Comparison of ENCODE assay signal across 20 cellular contexts in the genomic region with DNA sequence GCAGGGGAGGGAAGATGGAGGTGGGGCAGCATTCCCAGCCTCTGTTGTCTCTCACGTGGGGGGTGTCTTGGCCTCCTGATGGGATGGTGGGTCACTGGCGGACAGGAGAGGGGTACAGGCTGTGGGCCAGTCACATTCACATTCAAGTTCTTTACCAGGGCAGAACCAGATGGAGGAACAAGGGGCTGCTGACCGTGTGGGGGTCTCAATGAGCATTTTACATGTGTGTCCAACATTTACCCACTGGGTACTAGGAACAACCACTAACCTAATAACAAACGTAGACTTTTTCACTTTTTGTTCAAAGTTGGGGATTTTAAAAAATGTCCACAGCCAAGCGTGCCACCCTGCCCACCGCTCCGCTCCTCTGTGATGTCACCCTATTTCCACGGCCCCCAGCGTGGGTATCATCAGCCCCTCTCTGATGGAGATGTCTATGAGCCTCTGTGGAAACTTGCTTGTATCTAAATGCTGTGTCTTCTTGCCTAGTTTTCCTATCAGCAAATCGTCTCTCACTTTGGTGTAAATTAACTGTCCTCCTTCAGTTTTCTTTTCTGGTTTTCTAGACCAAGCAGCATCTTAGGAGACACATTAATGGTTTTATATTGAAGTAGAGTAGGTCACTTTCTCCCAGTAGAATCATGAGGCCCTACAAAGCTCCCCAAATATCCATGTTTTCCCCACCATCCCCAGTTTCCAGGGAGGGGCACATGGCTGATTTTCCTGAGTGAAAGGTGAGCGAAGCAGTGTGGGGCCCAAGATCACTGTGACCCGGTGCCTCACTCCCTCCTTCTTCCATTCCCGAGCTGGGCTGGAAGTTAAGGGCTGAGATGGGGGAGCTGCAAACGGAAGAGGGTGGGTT.
DNase-seq lines count a peak whose midpoint lies in the region; ATAC-seq and TF ChIP-seq lines count a peak whose summit lies in the region.
"Had no signal": no experiment of that assay in that cellular context is flagged by ENCODE, and none has a peak within 500 bp of the region (broad histone marks: within the 10 kb centered on the region; RNA-seq: fewer than 3 reads in every experiment).

No MANE protein-coding gene starts in this region.

- H3K4me1 ChIP-seq in vagina, result no peaks in the 10 kb centered on the region

- no peaks in the 10 kb centered on the region for H3K27me3 ChIP-seq in vagina

- intact Hi-C loops in left ventricle myocardium superior (cut with micrococcal nuclease), result no loop called here
- intact Hi-C loops in left cardiac atrium (cut with DNase I), result no loop called here
- intact Hi-C loops in vagina (cut with DNase I), result no loop called here
- intact Hi-C loops in CD14-positive monocyte (cut with micrococcal nuclease), result no loop called here

- no peak for TF ChIP-seq POLR2A in vagina (IDR thresholded peaks at IDR 0.05)

- no peak overlapping the region for H3K4me3 ChIP-seq in coronary artery
- H3K4me3 ChIP-seq in vagina, result no peak overlapping the region
- H3K4me3 ChIP-seq: GM23248 had no signal

- TF ChIP-seq CTCF in coronary artery (IDR thresholded peaks at IDR 0.05) (no peak), osteocyte (IDR thresholded peaks at IDR 0.05) (no peak), vagina (IDR thresholded peaks at IDR 0.05) (no peak), CD14-positive monocyte (IDR thresholded peaks at IDR 0.05) (no peak)

- H3K9me3 ChIP-seq in vagina, result no peaks in the 10 kb centered on the region

- H3K27ac ChIP-seq in coronary artery (no peak overlapping the region), vagina (no peak overlapping the region)
- H3K27ac ChIP-seq: GM23248 had no signal

- DNase-seq in left ventricle myocardium superior, result peak; percentile 10
- DNase-seq in left cardiac atrium, result no peak
- DNase-seq in coronary artery (ENCODE audit: low spot score), result peak; percentile 29
- DNase-seq in osteocyte (ENCODE audit: extremely low spot score, unreplicated experiment), result peak; percentile 57
- peak; percentile 1 to 43 for DNase-seq in vagina (ENCODE audit: extremely low spot score in 2 of 2)
- no peak for DNase-seq in GDM1 (lab: John Stamatoyannopoulos, UW)
- no peak for DNase-seq in CD14-positive monocyte (ENCODE audit: low spot score)
- DNase-seq: ACHN; AML-193; Calu3; GM23248; KG1; NCI-H1417 treated with DMSO at 0.1 percent for 48 hours; NCI-H1930; NCI-H2171; NCI-H446; NK-92 treated with Interleukin-12 subunit alpha and Interleukin-12 subunit beta, amount 100 ng/mL, for 24 hours had no signal

- H3K9me3 Mint-ChIP-seq in osteocyte (ENCODE audit: unreplicated experiment), result no peaks in the 10 kb centered on the region
- H3K9me3 Mint-ChIP-seq in CD14-positive monocyte, result peaks cover 0 to 7% (median 3%) of the 10 kb centered on the region in 7 donors
- H3K9me3 Mint-ChIP-seq: CD4-positive, alpha-beta T cell had no signal

- H3K4me3 Mint-ChIP-seq in osteocyte (ENCODE audit: unreplicated experiment) (no peak overlapping the region), CD14-positive monocyte (no peak overlapping the region)
- H3K4me3 Mint-ChIP-seq: CD4-positive, alpha-beta T cell had no signal

- H3K4me1 Mint-ChIP-seq in osteocyte (ENCODE audit: unreplicated experiment) (no peaks in the 10 kb centered on the region), CD14-positive monocyte (no peaks in the 10 kb centered on the region)

- ATAC-seq in left ventricle myocardium superior (no peak), left cardiac atrium (no peak), GM19324 (IDR thresholded peaks at IDR 0.05; ENCODE audit: low FRiP score, unreplicated experiment) (no peak)
- ATAC-seq: HepG2 had no signal

- H3K36me3 Mint-ChIP-seq in osteocyte (ENCODE audit: unreplicated experiment) (no peaks in the 10 kb centered on the region), CD14-positive monocyte (no peaks in the 10 kb centered on the region)

- H3K27ac Mint-ChIP-seq in osteocyte (ENCODE audit: unreplicated experiment) (no peak overlapping the region), CD14-positive monocyte (no peak overlapping the region)
- H3K27ac Mint-ChIP-seq: CD4-positive, alpha-beta T cell had no signal

- no peaks in the 10 kb centered on the region for H3K36me3 ChIP-seq in vagina

- H3K27me3 Mint-ChIP-seq in osteocyte (ENCODE audit: unreplicated experiment), result no peaks in the 10 kb centered on the region
- H3K27me3 Mint-ChIP-seq in CD14-positive monocyte (ENCODE audit: low read depth in 3 of 3), result peaks cover 0 to 5% (median 0%) of the 10 kb centered on the region in 3 donors

Comparison
In these comparisons a context has a peak if more than half of its experiments do, and no peak if none do; other contexts are left out.
1. DNase-seq: peak in left ventricle myocardium superior (single experiment), coronary artery (single experiment), osteocyte (single experiment) and vagina (2 of 2); none in left cardiac atrium (single experiment), GDM1 (single experiment) and CD14-positive monocyte (single experiment).